15 cellular contexts compared by ENCODE assay signal in genomic region chr7:130735273-130735716, GRCh38. TPM values are rescaled to one million over a fixed set of nuclear protein-coding genes. Genes with fewer than 3 reads are reported as not detected.
A peak's percentile ranks its signal among the peaks of the same experiment; 100 is the strongest.
DNase-seq lines count a peak whose midpoint lies in the region; ATAC-seq and TF ChIP-seq lines count a peak whose summit lies in the region.
"Had no signal": no experiment of that assay in that cellular context is flagged by ENCODE, and none has a peak within 500 bp of the region (broad histone marks: within the 10 kb centered on the region; RNA-seq: fewer than 3 reads in every experiment).

No MANE protein-coding gene starts in this region.

- H3K27me3 ChIP-seq in neural progenitor cell, result peaks cover 100% of the 10 kb centered on the region
- peaks cover 30% of the 10 kb centered on the region for H3K27me3 ChIP-seq in mammary epithelial cell (ENCODE audit: insufficient read depth, low read length)

- H3F3A ChIP-seq in neural progenitor cell (ENCODE audit: low read depth), result peaks cover 9% of the 10 kb centered on the region

- no peak overlapping the region for H3K4me2 ChIP-seq in neural progenitor cell
- no peak overlapping the region for H3K4me2 ChIP-seq in mammary epithelial cell (ENCODE audit: insufficient read depth, low read depth, low read length)

- H3K79me2 ChIP-seq in neural progenitor cell (ENCODE audit: low read depth) (no peaks in the 10 kb centered on the region), mammary epithelial cell (ENCODE audit: insufficient read depth, low read length) (no peaks in the 10 kb centered on the region)

- H4K20me1 ChIP-seq in neural progenitor cell (ENCODE audit: low read depth), result peaks cover 9% of the 10 kb centered on the region
- no peaks in the 10 kb centered on the region for H4K20me1 ChIP-seq in mammary epithelial cell (ENCODE audit: insufficient read depth, low read length)

- peaks cover 13% of the 10 kb centered on the region for H3K4me1 Mint-ChIP-seq in activated CD4-positive, alpha-beta T cell treated with anti-CD3 and anti-CD28 coated beads, Interleukin-2, amount 10 ng/mL, durations not matched to agents 7 days and 5 days
- H3K4me1 Mint-ChIP-seq in IgD-negative memory B cell (peaks cover 1 to 14% (median 2%) of the 10 kb centered on the region in 3 donors), neural progenitor cell (peaks cover 7% of the 10 kb centered on the region)
- H3K4me1 Mint-ChIP-seq in activated naive CD8-positive, alpha-beta T cell treated with anti-CD3 and anti-CD28 coated beads, Interleukin-2, amount 50 U/mL, for 24 hours, result peaks cover 16% of the 10 kb centered on the region

- H3K9me3 Mint-ChIP-seq in activated CD4-positive, alpha-beta T cell treated with anti-CD3 and anti-CD28 coated beads, Interleukin-2, amount 10 ng/mL, durations not matched to agents 7 days and 5 days, result peaks cover 2% of the 10 kb centered on the region
- peaks cover 0 to 2% (median 0%) of the 10 kb centered on the region in 3 donors for H3K9me3 Mint-ChIP-seq in IgD-negative memory B cell
- no peaks in the 10 kb centered on the region for H3K9me3 Mint-ChIP-seq in activated naive CD8-positive, alpha-beta T cell treated with anti-CD3 and anti-CD28 coated beads, Interleukin-2, amount 50 U/mL, for 24 hours
- H3K9me3 Mint-ChIP-seq in neural progenitor cell, result peaks cover 33% of the 10 kb centered on the region

- H2AFZ ChIP-seq in neural progenitor cell (replicated peaks) (no peak overlapping the region), mammary epithelial cell (ENCODE audit: low read depth, low read length) (no peak overlapping the region)

- H3K4me1 ChIP-seq in neural progenitor cell (no peaks in the 10 kb centered on the region), mammary epithelial cell (ENCODE audit: insufficient read depth, low read length) (peaks cover 4% of the 10 kb centered on the region)

- H3K4me3 Mint-ChIP-seq in activated CD4-positive, alpha-beta T cell treated with anti-CD3 and anti-CD28 coated beads, Interleukin-2, amount 10 ng/mL, durations not matched to agents 7 days and 5 days, result peak overlapping the region; percentile 80
- peak overlapping the region; percentile 86 to 95 (median 91) for H3K4me3 Mint-ChIP-seq in IgD-negative memory B cell
- H3K4me3 Mint-ChIP-seq in activated naive CD8-positive, alpha-beta T cell treated with anti-CD3 and anti-CD28 coated beads, Interleukin-2, amount 50 U/mL, for 24 hours, result peak overlapping the region; percentile 82
- H3K4me3 Mint-ChIP-seq in neural progenitor cell, result peak overlapping the region; percentile 88

- TF ChIP-seq CTCF in neural progenitor cell (IDR thresholded peaks at IDR 0.05), result no peak
- no peak for TF ChIP-seq CTCF in GM13976 (IDR thresholded peaks at IDR 0.05; ENCODE audit: borderline replicate concordance, control extremely low read depth, extremely low read depth, insufficient read depth, missing control alignments)
- TF ChIP-seq CTCF in mammary epithelial cell (conservative IDR thresholded peaks at IDR 0.05 in 1 of 2, IDR thresholded peaks at IDR 0.05 in 1 of 2; ENCODE audit: extremely low read depth in 1 of 2, insufficient read depth in 1 of 2, low read depth in 1 of 2, low read length in 2 of 2), result no peak

- dilution Hi-C loops in mammary epithelial cell (cut with HindIII; ENCODE audit: low sequenced_read_pairs), result no loop called here

- no peak overlapping the region for H3K27ac Mint-ChIP-seq in activated CD4-positive, alpha-beta T cell treated with anti-CD3 and anti-CD28 coated beads, Interleukin-2, amount 10 ng/mL, durations not matched to agents 7 days and 5 days
- H3K27ac Mint-ChIP-seq in IgD-negative memory B cell (peak overlapping the region in 1 of 3 donors; percentile 19), neural progenitor cell (no peak overlapping the region)
- H3K27ac Mint-ChIP-seq in activated naive CD8-positive, alpha-beta T cell treated with anti-CD3 and anti-CD28 coated beads, Interleukin-2, amount 50 U/mL, for 24 hours, result no peak overlapping the region

- intact Hi-C loops in mammary epithelial cell (cut with micrococcal nuclease), result no loop called here

- CTCF ChIA-PET in activated CD4-positive, alpha-beta T cell treated with anti-CD3 and anti-CD28 coated beads, Interleukin-2, amount 10 ng/mL, durations not matched to agents 7 days and 5 days (lab: Charles Lee), result no interaction called here
- CTCF ChIA-PET in mammary epithelial cell (lab: Charles Lee; ENCODE audit: low non-redundant PET), result no interaction called here

- no peak overlapping the region for H3K4me3 ChIP-seq in neural progenitor cell
- no peak overlapping the region for H3K4me3 ChIP-seq in mammary epithelial cell (replicated peaks in 1 of 3; ENCODE audit: insufficient read depth in 1 of 3, low read depth in 2 of 3, low read length in 3 of 3)

- in situ Hi-C loops in GM13976 (cut with MboI; ENCODE audit: low sequenced_read_pairs, unreplicated experiment), result no loop called here
- in situ Hi-C loops in mammary epithelial cell (cut with MboI; ENCODE audit: low sequenced_read_pairs in 2 of 2), result no loop called here

- DNase-seq in activated CD4-positive, alpha-beta T cell treated with anti-CD3 and anti-CD28 coated beads, Interleukin-2, amount 10 ng/mL, durations not matched to agents 7 days and 5 days, result no peak
- no peak for DNase-seq in activated CD4-positive, alpha-beta T cell treated with anti-CD3 and anti-CD28 coated beads for 1 hour
- DNase-seq in activated naive CD8-positive, alpha-beta T cell treated with anti-CD3 and anti-CD28 coated beads, Interleukin-2, amount 50 U/mL, for 24 hours, result no peak
- DNase-seq in neural progenitor cell (ENCODE audit: low spot score), result no peak
- DNase-seq in activated gamma-delta T cell (lab: John Stamatoyannopoulos, UW), result no peak
- no peak for DNase-seq in GM13976 (ENCODE audit: low spot score)
- no peak for DNase-seq in mammary epithelial cell
- DNase-seq: activated CD4-positive, alpha-beta T cell treated with anti-CD3 and anti-CD28 coated beads for 48 hours; amniotic stem cell; cortex of kidney; DND-41; NCI-H1436 treated with DMSO at 0.1 percent for 48 hours; SIG-M5 had no signal

- ATAC-seq in activated naive CD8-positive, alpha-beta T cell treated with anti-CD3 and anti-CD28 coated beads, Interleukin-2, amount 50 U/mL, for 24 hours, result no peak

- peaks cover 68% of the 10 kb centered on the region for H3K27me3 Mint-ChIP-seq in activated CD4-positive, alpha-beta T cell treated with anti-CD3 and anti-CD28 coated beads, Interleukin-2, amount 10 ng/mL, durations not matched to agents 7 days and 5 days
- peaks cover 52% of the 10 kb centered on the region for H3K27me3 Mint-ChIP-seq in IgD-negative memory B cell
- peaks cover 69% of the 10 kb centered on the region for H3K27me3 Mint-ChIP-seq in activated naive CD8-positive, alpha-beta T cell treated with anti-CD3 and anti-CD28 coated beads, Interleukin-2, amount 50 U/mL, for 24 hours
- peaks cover 54% of the 10 kb centered on the region for H3K27me3 Mint-ChIP-seq in neural progenitor cell (ENCODE audit: insufficient read depth, low read depth)

- no TSS peak for BruUV-seq in mammary epithelial cell (replicated peaks; lab: Mats Ljungman, UMichigan)

- WGBS in mammary epithelial cell (ENCODE audit: low coverage, missing lambda C conversion rate), result 45% methylated on average over 3 of the region's 3 CpGs

- no peaks in the 10 kb centered on the region for H3K36me3 ChIP-seq in neural progenitor cell
- H3K36me3 ChIP-seq in mammary epithelial cell (ENCODE audit: insufficient read depth, low read length), result no peaks in the 10 kb centered on the region

- no peak overlapping the region for H3K9ac ChIP-seq in neural progenitor cell
- no peak overlapping the region for H3K9ac ChIP-seq in mammary epithelial cell (ENCODE audit: insufficient read depth, low read length)

- peaks cover 5% of the 10 kb centered on the region for H3K36me3 Mint-ChIP-seq in activated CD4-positive, alpha-beta T cell treated with anti-CD3 and anti-CD28 coated beads, Interleukin-2, amount 10 ng/mL, durations not matched to agents 7 days and 5 days (ENCODE audit: low read depth)
- H3K36me3 Mint-ChIP-seq in IgD-negative memory B cell, result no peaks in the 10 kb centered on the region
- peaks cover 14% of the 10 kb centered on the region for H3K36me3 Mint-ChIP-seq in activated naive CD8-positive, alpha-beta T cell treated with anti-CD3 and anti-CD28 coated beads, Interleukin-2, amount 50 U/mL, for 24 hours (ENCODE audit: low read depth)
- H3K36me3 Mint-ChIP-seq in neural progenitor cell, result peaks cover 4% of the 10 kb centered on the region

- POLR2A ChIA-PET in activated CD4-positive, alpha-beta T cell treated with anti-CD3 and anti-CD28 coated beads, Interleukin-2, amount 10 ng/mL, durations not matched to agents 7 days and 5 days (lab: Charles Lee), result no interaction called here

- H3K9me3 ChIP-seq in neural progenitor cell (ENCODE audit: low read depth) (no peaks in the 10 kb centered on the region), mammary epithelial cell (replicated peaks; ENCODE audit: insufficient read depth, low read length) (peaks cover 7% of the 10 kb centered on the region)

- H3K27ac ChIP-seq in neural progenitor cell (no peak overlapping the region), mammary epithelial cell (ENCODE audit: insufficient read depth, low read depth, low read length) (no peak overlapping the region)

RNA-seq across cellular contexts. Expression of gene KLF14, which starts 1.3 kb away (rescaled TPM):
- not detected for total RNA-seq in activated CD4-positive, alpha-beta T cell treated with anti-CD3 and anti-CD28 coated beads, Interleukin-2, amount 10 ng/mL, durations not matched to agents 7 days and 5 days
- polyA plus RNA-seq in IgD-negative memory B cell (0.11 TPM), mammary epithelial cell (not detected)
- total RNA-seq in neural progenitor cell (ENCODE audit: low replicate concordance) (not detected in 2 replicates), mammary epithelial cell (not detected)
- not detected for polyA minus RNA-seq in mammary epithelial cell

RNA-seq across cellular contexts. Expression of gene TSGA13, which starts 49.0 kb away (rescaled TPM):
- total RNA-seq in activated CD4-positive, alpha-beta T cell treated with anti-CD3 and anti-CD28 coated beads, Interleukin-2, amount 10 ng/mL, durations not matched to agents 7 days and 5 days, result not detected
- polyA plus RNA-seq in IgD-negative memory B cell (not detected), mammary epithelial cell (not detected)
- total RNA-seq in neural progenitor cell (ENCODE audit: low replicate concordance) (not detected in 2 replicates), mammary epithelial cell (not detected)
- not detected for polyA minus RNA-seq in mammary epithelial cell
- total RNA-seq: progenitor cell of endocrine pancreas had no signal
